Comparison of ENCODE assay signal across 26 cellular contexts in genomic region chr6:147954938-147955337, GRCh38.
DNase-seq lines count a peak whose midpoint lies in the region; ATAC-seq and TF ChIP-seq lines count a peak whose summit lies in the region.
"Had no signal": no experiment of that assay in that cellular context is flagged by ENCODE, and none has a peak within 500 bp of the region (broad histone marks: within the 10 kb centered on the region; RNA-seq: fewer than 3 reads in every experiment).

No MANE protein-coding gene starts in this region.

- DNase-seq in NCI-H226: peak; percentile 4
- DNase-seq in mammary epithelial cell: peak; percentile 91
- peak; percentile 48 for DNase-seq in iris pigment epithelial cell (ENCODE audit: low read depth)
- no peak for DNase-seq in germinal center (ENCODE audit: low spot score)
- DNase-seq: Caco-2; CD8-positive, alpha-beta T cell; GDM1; HCEC 1CT; Kasumi-1; MM.1S; NCI-H1048; NCI-H1417; NCI-H1694; NCI-H2081; NCI-H2227 treated with DMSO at 0.1 percent for 48 hours; NCI-H510A; NCI-H69; SK-N-SH had no signal

- no peak overlapping the region for H3K4me2 ChIP-seq in mammary epithelial cell (ENCODE audit: insufficient read depth, low read depth, low read length)
- H3K4me2 ChIP-seq: A549, SK-N-SH had no signal

- dilution Hi-C loops in mammary epithelial cell (cut with HindIII; ENCODE audit: low sequenced_read_pairs): no loop called here

- H3K27ac ChIP-seq in mammary epithelial cell (ENCODE audit: insufficient read depth, low read depth, low read length): peak overlapping the region; percentile 92
- H3K27ac ChIP-seq: A549, C4-2B had no signal

- H3K4me3 ChIP-seq in mammary epithelial cell (replicated peaks in 1 of 3; ENCODE audit: insufficient read depth in 1 of 3, low read depth in 2 of 3, low read length in 3 of 3): no peak overlapping the region
- H3K4me3 ChIP-seq: A549, GM12878, K562 had no signal

- intact Hi-C loops in mammary epithelial cell (cut with micrococcal nuclease): no loop called here

- peak overlapping the region; percentile 12 for H3K9ac ChIP-seq in mammary epithelial cell (ENCODE audit: insufficient read depth, low read length)
- H3K9ac ChIP-seq: SK-N-SH had no signal

- H2AFZ ChIP-seq in mammary epithelial cell (ENCODE audit: low read depth, low read length): peak overlapping the region; percentile 7

- no peaks in the 10 kb centered on the region for H3K36me3 ChIP-seq in mammary epithelial cell (ENCODE audit: insufficient read depth, low read length)

- H3K9me3 ChIP-seq in mammary epithelial cell (replicated peaks; ENCODE audit: insufficient read depth, low read length): no peaks in the 10 kb centered on the region
- H3K9me3 ChIP-seq: A549, Caco-2, SK-N-SH had no signal

- peaks cover 21% of the 10 kb centered on the region for H3K4me1 ChIP-seq in mammary epithelial cell (ENCODE audit: insufficient read depth, low read length)
- H3K4me1 ChIP-seq: Caco-2 had no signal

- H4K20me1 ChIP-seq in mammary epithelial cell (ENCODE audit: insufficient read depth, low read length): no peaks in the 10 kb centered on the region

- CTCF ChIA-PET in mammary epithelial cell (lab: Charles Lee; ENCODE audit: low non-redundant PET): interaction anchor here (0.7 kb wide), 1 partner anchor 80 kb away, joined by 5 read pairs; no protein-coding TSS in a partner anchor

- no peaks in the 10 kb centered on the region for H3K27me3 ChIP-seq in mammary epithelial cell (ENCODE audit: insufficient read depth, low read length)

- in situ Hi-C loops in mammary epithelial cell (cut with MboI; ENCODE audit: low sequenced_read_pairs in 2 of 2): loop anchor here in 1 of 2 donors (25.0 kb wide), 1 partner anchor 443 kb away; the partner anchor contains the start of gene SAMD5

- ATAC-seq in GM18517 (IDR thresholded peaks at IDR 0.05; ENCODE audit: unreplicated experiment) (no peak), HG02642 (IDR thresholded peaks at IDR 0.05; ENCODE audit: poor library complexity, unreplicated experiment) (no peak), HG03520 (IDR thresholded peaks at IDR 0.05; ENCODE audit: unreplicated experiment) (no peak)
- ATAC-seq: A549; CD8-positive, alpha-beta T cell; GM12878; K562; Panc1 had no signal

- TF ChIP-seq CTCF in mammary epithelial cell (conservative IDR thresholded peaks at IDR 0.05 in 1 of 2, IDR thresholded peaks at IDR 0.05 in 1 of 2; ENCODE audit: extremely low read depth in 1 of 2, insufficient read depth in 1 of 2, low read depth in 1 of 2, low read length in 2 of 2): no peak

- H3K79me2 ChIP-seq in mammary epithelial cell (ENCODE audit: insufficient read depth, low read length): no peaks in the 10 kb centered on the region

- 26% methylated on average over 3 of the region's 3 CpGs for WGBS in mammary epithelial cell (ENCODE audit: low coverage, missing lambda C conversion rate)

- no TSS peak for BruUV-seq in mammary epithelial cell (replicated peaks; lab: Mats Ljungman, UMichigan)
